In genomic region chr6:40743690-40744446, GRCh38 we compare ENCODE assay signal across 2 cellular contexts.
TF ChIP-seq lines count a peak whose summit lies in the region.

No MANE protein-coding gene starts in this region.

TF ChIP-seq in HCT116, 20 proteins besides CTCF, POLR2A, EP300 and RAD21:
- TF ChIP-seq REST (IDR thresholded peaks at IDR 0.05; ENCODE audit: low read depth) (no peak), ELF1 (IDR thresholded peaks at IDR 0.05; ENCODE audit: borderline replicate concordance, low read depth) (no peak), MAX (IDR thresholded peaks at IDR 0.05) (no peak), ATF3 (IDR thresholded peaks at IDR 0.05) (no peak), SRF (IDR thresholded peaks at IDR 0.05; ENCODE audit: low read depth) (no peak), ZFX (IDR thresholded peaks at IDR 0.05) (no peak), POLR2AphosphoS5 (IDR thresholded peaks at IDR 0.05; ENCODE audit: low read depth, low read length) (no peak), EZH2phosphoT487 (IDR thresholded peaks at IDR 0.05; ENCODE audit: borderline replicate concordance) (no peak), ZBTB33 (IDR thresholded peaks at IDR 0.05; ENCODE audit: extremely low read depth, insufficient replicate concordance, low read length) (no peak), YY1 (IDR thresholded peaks at IDR 0.05; ENCODE audit: extremely low read depth, insufficient replicate concordance, low read depth, low read length) (no peak), JUND (IDR thresholded peaks at IDR 0.05) (no peak), FOSL1 (IDR thresholded peaks at IDR 0.05; ENCODE audit: low read depth) (no peak), SIN3A (IDR thresholded peaks at IDR 0.05; ENCODE audit: low read depth) (no peak)

TF ChIP-seq in K562, 482 proteins besides CTCF, POLR2A, EP300 and RAD21 (continued from another document and continues in another):
- TF ChIP-seq ZNF518B (CRISPR knock-in tag; IDR thresholded peaks at IDR 0.05) = no peak
- TF ChIP-seq PYGO2 (tag; IDR thresholded peaks at IDR 0.05) = no peak
- no peak for TF ChIP-seq PHF20 (IDR thresholded peaks at IDR 0.05; ENCODE audit: partially characterized antibody)
- TF ChIP-seq SRF (CRISPR knock-in tag; IDR thresholded peaks at IDR 0.05) = no peak
- no peak for TF ChIP-seq THAP7 (CRISPR knock-in tag; IDR thresholded peaks at IDR 0.05)
- no peak for TF ChIP-seq CUX1 (CRISPR knock-in tag; IDR thresholded peaks at IDR 0.05)
- TF ChIP-seq ZNF224 (CRISPR knock-in tag; IDR thresholded peaks at IDR 0.05) = no peak
- no peak for TF ChIP-seq PRDM10 (IDR thresholded peaks at IDR 0.05; ENCODE audit: partially characterized antibody)
- TF ChIP-seq STAT6 (CRISPR knock-in tag; IDR thresholded peaks at IDR 0.05) = no peak
- TF ChIP-seq TCFL5 (CRISPR knock-in tag; conservative IDR thresholded peaks at IDR 0.05) = no peak
- TF ChIP-seq BMI1 (IDR thresholded peaks at IDR 0.05; ENCODE audit: low read length) = no peak
- TF ChIP-seq RAD51 (IDR thresholded peaks at IDR 0.05; ENCODE audit: borderline replicate concordance, low read depth) = 0 out of 2 replicates have a peak, but pooled peaks have one; percentile 26
- no peak for TF ChIP-seq KDM2B (CRISPR knock-in tag; IDR thresholded peaks at IDR 0.05)
- TF ChIP-seq ZFP30 (CRISPR knock-in tag; IDR thresholded peaks at IDR 0.05; ENCODE audit: borderline replicate concordance) = no peak
- TF ChIP-seq FOXK2 (conservative IDR thresholded peaks at IDR 0.05 in 1 of 2, IDR thresholded peaks at IDR 0.05 in 1 of 2; ENCODE audit: low read depth in 2 of 2) = no peak
- no peak for TF ChIP-seq ZNF174 (CRISPR knock-in tag; IDR thresholded peaks at IDR 0.05)
- TF ChIP-seq MCM7 (IDR thresholded peaks at IDR 0.05) = no peak
- no peak for TF ChIP-seq FOXA3 (CRISPR knock-in tag; conservative IDR thresholded peaks at IDR 0.05 in 1 of 2, IDR thresholded peaks at IDR 0.05 in 1 of 2)
- TF ChIP-seq FOXO4 (CRISPR knock-in tag; IDR thresholded peaks at IDR 0.05) = no peak
- TF ChIP-seq USF1 (CRISPR knock-in tag; IDR thresholded peaks at IDR 0.05) = peak; percentile 24; the same call in 1 of the 2 replicates
- no peak for TF ChIP-seq TRIM25 (IDR thresholded peaks at IDR 0.05; ENCODE audit: borderline replicate concordance)
- no peak for TF ChIP-seq ZNF830 (CRISPR knock-in tag; IDR thresholded peaks at IDR 0.05)
- TF ChIP-seq MNT (conservative IDR thresholded peaks at IDR 0.05) = no peak
- no peak for TF ChIP-seq ZNF586 (CRISPR knock-in tag; conservative IDR thresholded peaks at IDR 0.05)
- no peak for TF ChIP-seq CBFA2T2 (conservative IDR thresholded peaks at IDR 0.05)
- no peak for TF ChIP-seq ZNF717 (CRISPR knock-in tag; IDR thresholded peaks at IDR 0.05)
- 0 out of 2 replicates have a peak, but pooled peaks have one; percentile 41 for TF ChIP-seq BHLHE40 (IDR thresholded peaks at IDR 0.05; ENCODE audit: low read length)
- no peak for TF ChIP-seq ZNF354B (CRISPR knock-in tag; IDR thresholded peaks at IDR 0.05)
- TF ChIP-seq ZNF146 (CRISPR knock-in tag; IDR thresholded peaks at IDR 0.05; ENCODE audit: unreplicated experiment) = no peak
- TF ChIP-seq ATF1 (CRISPR knock-in tag; IDR thresholded peaks at IDR 0.05) = no peak
- no peak for TF ChIP-seq ATF1 (tag; IDR thresholded peaks at IDR 0.05)
